In the genomic region with DNA sequence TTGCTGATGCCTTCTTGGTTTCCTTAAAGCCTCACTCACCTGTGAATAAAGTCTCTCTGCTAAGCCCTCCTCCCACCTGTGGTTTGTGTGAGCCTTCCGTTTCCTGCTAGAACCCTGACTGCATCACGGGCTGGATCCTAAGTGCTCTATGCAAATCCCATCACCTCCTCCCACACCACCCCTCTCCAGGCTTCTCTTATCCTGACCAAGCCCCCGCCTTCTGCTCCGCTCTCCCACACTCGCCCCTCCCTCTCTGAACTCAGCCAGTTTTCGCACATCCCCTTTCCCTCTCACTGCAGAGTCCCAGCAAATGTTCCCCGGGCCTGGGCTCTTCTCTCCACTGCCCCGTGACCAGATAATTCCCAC, we compare ENCODE assay signal across 11 cellular contexts. TPM values are rescaled to one million over a fixed set of nuclear protein-coding genes. Genes with fewer than 3 reads are reported as not detected.
A peak's percentile ranks its signal among the peaks of the same experiment; 100 is the strongest.
DNase-seq lines count a peak whose midpoint lies in the region; ATAC-seq, FAIRE-seq and TF ChIP-seq lines count a peak whose summit lies in the region.
"Had no signal": no experiment of that assay in that cellular context is flagged by ENCODE, and none has a peak within 500 bp of the region (broad histone marks: within the 10 kb centered on the region; RNA-seq: fewer than 3 reads in every experiment).

No MANE protein-coding gene starts in this region.

- intact Hi-C loops in activated CD4-positive, alpha-beta T cell treated with anti-CD3 and anti-CD28 coated beads, Interleukin-2, amount 10 ng/mL, durations not matched to agents 24 days and 14 days (cut with micrococcal nuclease): no loop called here
- intact Hi-C loops in sigmoid colon (cut with DNase I): no loop called here
- intact Hi-C loops in prostate gland (cut with DNase I): no loop called here

- TF ChIP-seq POLR2A in NB4 (IDR thresholded peaks at IDR 0.05; ENCODE audit: extremely low read depth, insufficient read length) (no peak), sigmoid colon (IDR thresholded peaks at IDR 0.05) (no peak), prostate gland (IDR thresholded peaks at IDR 0.05) (no peak)

- H3K4me1 Mint-ChIP-seq in activated CD4-positive, alpha-beta T cell treated with anti-CD3 and anti-CD28 coated beads, Interleukin-2, amount 10 ng/mL, durations not matched to agents 24 days and 14 days: peaks cover 15% of the 10 kb centered on the region

- H3K27me3 ChIP-seq in sigmoid colon (no peaks in the 10 kb centered on the region), prostate gland (replicated peaks; ENCODE audit: insufficient read depth) (no peaks in the 10 kb centered on the region)

- peak overlapping the region; percentile 39 for H3K4me3 Mint-ChIP-seq in activated CD4-positive, alpha-beta T cell treated with anti-CD3 and anti-CD28 coated beads, Interleukin-2, amount 10 ng/mL, durations not matched to agents 24 days and 14 days

- TF ChIP-seq CTCF in NB4 (IDR thresholded peaks at IDR 0.05; ENCODE audit: low read depth, low read length) (no peak), coronary artery (IDR thresholded peaks at IDR 0.05) (no peak), sigmoid colon (IDR thresholded peaks at IDR 0.05) (no peak), prostate gland (IDR thresholded peaks at IDR 0.05) (no peak)

- H3K4me3 ChIP-seq in NB4 (ENCODE audit: low read depth, low read length) (no peak overlapping the region), coronary artery (no peak overlapping the region), sigmoid colon (no peak overlapping the region), prostate gland (no peak overlapping the region)

- no peaks in the 10 kb centered on the region for H3K9me3 Mint-ChIP-seq in activated CD4-positive, alpha-beta T cell treated with anti-CD3 and anti-CD28 coated beads, Interleukin-2, amount 10 ng/mL, durations not matched to agents 24 days and 14 days

- H3K27ac ChIP-seq in coronary artery: no peak overlapping the region
- H3K27ac ChIP-seq in sigmoid colon: peak overlapping the region in 1 of 4 donors; percentile 67
- no peak overlapping the region for H3K27ac ChIP-seq in prostate gland

- FAIRE-seq in frontal cortex (lab: Jason Lieb, UNC): no peak

- TF ChIP-seq EP300 in sigmoid colon (IDR thresholded peaks at IDR 0.05): no peak

- H3K27ac Mint-ChIP-seq in activated CD4-positive, alpha-beta T cell treated with anti-CD3 and anti-CD28 coated beads, Interleukin-2, amount 10 ng/mL, durations not matched to agents 24 days and 14 days: no peak overlapping the region

- H3K27me3 Mint-ChIP-seq in activated CD4-positive, alpha-beta T cell treated with anti-CD3 and anti-CD28 coated beads, Interleukin-2, amount 10 ng/mL, durations not matched to agents 24 days and 14 days: peaks cover 5% of the 10 kb centered on the region

- peak; percentile 62 for DNase-seq in activated CD4-positive, alpha-beta T cell treated with anti-CD3 and anti-CD28 coated beads, Interleukin-2, amount 10 ng/mL, durations not matched to agents 24 days and 14 days
- no peak for DNase-seq in activated CD4-positive, alpha-beta T cell treated with anti-CD3 and anti-CD28 coated beads, Interleukin-2, amount 50 U/mL, for 1 hour
- peak; percentile 52 for DNase-seq in NB4 (ENCODE audit: low read depth)
- DNase-seq in coronary artery (ENCODE audit: low spot score): peak; percentile 45
- DNase-seq in sigmoid colon: peak; percentile 37
- no peak for DNase-seq in frontal cortex (ENCODE audit: low spot score in 2 of 2)
- no peak for DNase-seq in prostate gland (ENCODE audit: low spot score)
- DNase-seq: KG1, kidney glomerular epithelial cell had no signal

- no peaks in the 10 kb centered on the region for H3K36me3 Mint-ChIP-seq in activated CD4-positive, alpha-beta T cell treated with anti-CD3 and anti-CD28 coated beads, Interleukin-2, amount 10 ng/mL, durations not matched to agents 24 days and 14 days (ENCODE audit: low read depth)

- H3K36me3 ChIP-seq in sigmoid colon: no peaks in the 10 kb centered on the region
- no peaks in the 10 kb centered on the region for H3K36me3 ChIP-seq in prostate gland

- no peak for ATAC-seq in GM19463 (IDR thresholded peaks at IDR 0.05; ENCODE audit: unreplicated experiment)
- ATAC-seq: Panc1 had no signal

- H3K4me1 ChIP-seq in sigmoid colon: peaks cover 0 to 34% (median 21%) of the 10 kb centered on the region in 4 donors
- H3K4me1 ChIP-seq in prostate gland (replicated peaks): no peaks in the 10 kb centered on the region

- 32 to 76% methylated on average over 8 of the region's 8 CpGs for WGBS in sigmoid colon, 2 donors
- WGBS in prostate gland: 39% methylated on average over 8 of the region's 8 CpGs

- H3K9me3 ChIP-seq in sigmoid colon (no peaks in the 10 kb centered on the region), prostate gland (no peaks in the 10 kb centered on the region)

RNA-seq across cellular contexts. Expression of a gene that starts 51.8 kb away (rescaled TPM):
- 4.6 and 6.4 TPM in 2 replicates for total RNA-seq in activated CD4-positive, alpha-beta T cell treated with anti-CD3 and anti-CD28 coated beads, Interleukin-2, amount 10 ng/mL, durations not matched to agents 24 days and 14 days
- total RNA-seq in sigmoid colon (not detected), frontal cortex (4.1 TPM), prostate gland (1 to 10 TPM in 1 of 2 donors, under 1 TPM in 1; 0.45 to 4.9 TPM)
- 1 to 10 TPM in 2 of 3 donors, not detected in 1; 2.5 to 7.8 TPM for polyA plus RNA-seq in sigmoid colon

Comparison
In these comparisons a context has a peak if more than half of its experiments do, and no peak if none do; other contexts are left out.
1. DNase-seq: peak in activated CD4-positive, alpha-beta T cell treated with anti-CD3 and anti-CD28 coated beads, Interleukin-2, amount 10 ng/mL, durations not matched to agents 24 days and 14 days (single experiment), NB4 (single experiment), coronary artery (single experiment) and sigmoid colon (single experiment); none in activated CD4-positive, alpha-beta T cell treated with anti-CD3 and anti-CD28 coated beads, Interleukin-2, amount 50 U/mL, for 1 hour (single experiment), frontal cortex (0 of 2) and prostate gland (single experiment).